23 cellular contexts compared by ENCODE assay signal in genomic region chr13:58858870-58859371, GRCh38.
"Had no signal": no experiment of that assay in that cellular context is flagged by ENCODE, and none has a peak within 500 bp of the region (broad histone marks: within the 10 kb centered on the region; RNA-seq: fewer than 3 reads in every experiment).

No MANE protein-coding gene starts in this region.

- H3K4me1 ChIP-seq: Peyer's patch had no signal

- H3K36me3 Mint-ChIP-seq: activated CD8-positive, alpha-beta memory T cell treated with anti-CD3 and anti-CD28 coated beads, Interleukin-2, amount 10 ng/mL, durations not matched to agents 7 days and 5 days; activated naive CD8-positive, alpha-beta T cell had no signal

- H3K27me3 Mint-ChIP-seq: activated B cell treated with CpG ODN at 0.5 μM for 24 hours; activated CD4-positive, alpha-beta T cell treated with anti-CD3 and anti-CD28 coated beads, Interleukin-2, amount 10 ng/mL, durations not matched to agents 24 days and 14 days; activated CD8-positive, alpha-beta memory T cell treated with anti-CD3 and anti-CD28 coated beads, Interleukin-2, amount 10 ng/mL, durations not matched to agents 7 days and 5 days; activated naive CD8-positive, alpha-beta T cell; activated T-cell treated with anti-CD3 and anti-CD28 coated beads, Interleukin-2, amount 50 U/mL, for 24 hours; T-helper 17 cell had no signal

- H3K4me3 ChIP-seq: Peyer's patch had no signal

- H3K9me3 Mint-ChIP-seq: activated CD4-positive, alpha-beta T cell treated with anti-CD3 and anti-CD28 coated beads, Interleukin-2, amount 10 ng/mL, durations not matched to agents 24 days and 14 days; activated naive CD4-positive, alpha-beta T cell treated with anti-CD3 and anti-CD28 coated beads for 36 hours had no signal

- H3K4me1 Mint-ChIP-seq: activated B cell treated with CpG ODN at 0.5 μM for 24 hours; activated CD4-positive, alpha-beta T cell treated with anti-CD3 and anti-CD28 coated beads, Interleukin-2, amount 10 ng/mL, durations not matched to agents 24 days and 14 days; activated CD8-positive, alpha-beta memory T cell treated with anti-CD3 and anti-CD28 coated beads, Interleukin-2, amount 10 ng/mL, durations not matched to agents 7 days and 5 days; T-helper 17 cell had no signal

- DNase-seq: activated B cell treated with CpG ODN at 0.5 μM for 24 hours; activated CD4-positive, alpha-beta T cell treated with anti-CD3 and anti-CD28 coated beads for 1 hour; activated CD4-positive, alpha-beta T cell treated with anti-CD3 and anti-CD28 coated beads, Interleukin-2, amount 10 ng/mL, durations not matched to agents 24 days and 14 days; activated CD4-positive, alpha-beta T cell treated with anti-CD3 and anti-CD28 coated beads, Interleukin-2, amount 50 U/mL, for 48 hours; activated CD8-positive, alpha-beta memory T cell treated with anti-CD3 and anti-CD28 coated beads, Interleukin-2, amount 10 ng/mL, durations not matched to agents 7 days and 5 days; activated effector memory CD4-positive, alpha-beta T cell treated with Interleukin-2 at 50 U/mL for 16 hours; activated naive CD4-positive, alpha-beta T cell treated with anti-CD3 and anti-CD28 coated beads for 36 hours; activated T-cell treated with anti-CD3 and anti-CD28 coated beads, Interleukin-2, amount 50 U/mL, for 24 hours; amygdala; NCI-H1092; NCI-H1417; NCI-H1694 treated with DMSO at 0.1 percent for 48 hours; NCI-H2029 treated with DMSO at 0.1 percent for 48 hours; NCI-H510A treated with DMSO at 0.1 percent for 48 hours; NCI-H69; Peyer's patch; SHP77 treated with DMSO at 0.1 percent for 48 hours; T-helper 17 cell; T-helper 9 cell had no signal

- ATAC-seq: activated CD8-positive, alpha-beta memory T cell treated with anti-CD3 and anti-CD28 coated beads, Interleukin-2, amount 10 ng/mL, durations not matched to agents 7 days and 5 days; T-helper 17 cell had no signal

- H3K27me3 ChIP-seq: Peyer's patch had no signal

- H3K27ac ChIP-seq: KMS-11, Peyer's patch, RWPE1 had no signal

- H3K27ac Mint-ChIP-seq: activated B cell treated with CpG ODN at 0.5 μM for 24 hours; activated CD4-positive, alpha-beta T cell treated with anti-CD3 and anti-CD28 coated beads, Interleukin-2, amount 10 ng/mL, durations not matched to agents 24 days and 14 days; activated CD8-positive, alpha-beta memory T cell treated with anti-CD3 and anti-CD28 coated beads, Interleukin-2, amount 10 ng/mL, durations not matched to agents 7 days and 5 days; activated naive CD4-positive, alpha-beta T cell treated with anti-CD3 and anti-CD28 coated beads for 36 hours; activated naive CD8-positive, alpha-beta T cell; activated T-cell treated with anti-CD3 and anti-CD28 coated beads, Interleukin-2, amount 50 U/mL, for 24 hours; activated T-helper 1 cell treated with anti-CD3 and anti-CD28 coated beads, Interleukin-12 subunit alpha, Interleukin-12 subunit beta, Interleukin-2, Interleukin-4 antibody, amounts not matched to agents 30 ng/mL and 10 ng/mL and 1 ng/mL, durations not matched to agents 14 hours and 24 hours and 36 hours; T-helper 17 cell had no signal

- H3K36me3 ChIP-seq: Peyer's patch had no signal

- H3K4me3 Mint-ChIP-seq: activated B cell treated with CpG ODN at 0.5 μM for 24 hours; activated CD4-positive, alpha-beta T cell treated with anti-CD3 and anti-CD28 coated beads, Interleukin-2, amount 10 ng/mL, durations not matched to agents 24 days and 14 days; activated CD8-positive, alpha-beta memory T cell treated with anti-CD3 and anti-CD28 coated beads, Interleukin-2, amount 10 ng/mL, durations not matched to agents 7 days and 5 days; activated naive CD4-positive, alpha-beta T cell treated with anti-CD3 and anti-CD28 coated beads for 36 hours; activated naive CD8-positive, alpha-beta T cell; activated T-cell treated with anti-CD3 and anti-CD28 coated beads, Interleukin-2, amount 50 U/mL, for 24 hours; activated T-helper 1 cell treated with anti-CD3 and anti-CD28 coated beads, Interleukin-12 subunit alpha, Interleukin-12 subunit beta, Interleukin-2, Interleukin-4 antibody, amounts not matched to agents 30 ng/mL and 10 ng/mL and 1 ng/mL, durations not matched to agents 14 hours and 24 hours and 36 hours; T-helper 17 cell had no signal
